8 cellular contexts compared by ENCODE assay signal in genomic region chr16:29074554-29075402, GRCh38.
DNase-seq lines count a peak whose midpoint lies in the region; ATAC-seq and TF ChIP-seq lines count a peak whose summit lies in the region.
"Not testable (repeated sequence)": the region's sequence is repeated elsewhere in the genome, so short reads cannot be mapped to it uniquely, and the experiment has no call there.

No MANE protein-coding gene starts in this region.

- 33% methylated on average over 24 of the region's 38 CpGs for WGBS in esophagus muscularis mucosa

- DNase-seq in C1 segment of cervical spinal cord (lab: John Stamatoyannopoulos, UW) (peak in 10 of 14 donors; percentile 2 to 49 (median 16)), midbrain (lab: John Stamatoyannopoulos, UW) (peak; percentile 38)
- not testable (repeated sequence) for DNase-seq in esophagus muscularis mucosa (ENCODE audit: extremely low spot score)
- DNase-seq in stimulated activated CD8-positive, alpha-beta memory T cell treated with anti-CD3 and anti-CD28 coated beads, Interleukin-12 subunit alpha, Interleukin-12 subunit beta, amount 100 ng/mL, for 1 hour (ENCODE audit: low read depth), result peak; percentile 13

- peaks cover 11% of the 10 kb centered on the region for H3K4me1 Mint-ChIP-seq in activated T-helper 17 cell treated with anti-CD3 and anti-CD28 coated beads, Interleukin-2, amount 50 U/mL, for 72 hours

- H3K36me3 ChIP-seq in SU-DHL-6 (ENCODE audit: low read length); esophagus muscularis mucosa: not testable (repeated sequence)

- H3K79me2 ChIP-seq in SU-DHL-6 (ENCODE audit: insufficient read depth, low read length), result not testable (repeated sequence)

- H3K4me1 ChIP-seq in esophagus muscularis mucosa, result peaks cover 4 to 16% (median 7%) of the 10 kb centered on the region in 4 donors

- peak overlapping the region; percentile 93 for H3K4me3 Mint-ChIP-seq in activated T-helper 17 cell treated with anti-CD3 and anti-CD28 coated beads, Interleukin-2, amount 50 U/mL, for 72 hours

- not testable (repeated sequence) for H3K27me3 ChIP-seq in SU-DHL-6 (ENCODE audit: low read length); esophagus muscularis mucosa

- H3K27me3 Mint-ChIP-seq in activated T-helper 17 cell treated with anti-CD3 and anti-CD28 coated beads, Interleukin-2, amount 50 U/mL, for 72 hours, result not testable (repeated sequence)

- ATAC-seq in GM19372 (IDR thresholded peaks at IDR 0.05; ENCODE audit: low read depth, unreplicated experiment) (peak; percentile 76), HG03097 (IDR thresholded peaks at IDR 0.05; ENCODE audit: low FRiP score, unreplicated experiment) (peak; percentile 76)
- ATAC-seq in activated T-helper 17 cell treated with anti-CD3 and anti-CD28 coated beads, Interleukin-2, amount 50 U/mL, for 72 hours (replicated peaks), result peak; percentile 98

- H3K27ac Mint-ChIP-seq in activated T-helper 17 cell treated with anti-CD3 and anti-CD28 coated beads, Interleukin-2, amount 50 U/mL, for 72 hours, result peak overlapping the region; percentile 97

- TF ChIP-seq CTCF in SU-DHL-6 (IDR thresholded peaks at IDR 0.05; ENCODE audit: insufficient read depth, low read length, poor library complexity, severe bottlenecking); esophagus muscularis mucosa (IDR thresholded peaks at IDR 0.05): not testable (repeated sequence)

- H3K4me3 ChIP-seq in SU-DHL-6 (ENCODE audit: insufficient read depth, low read length, poor library complexity, severe bottlenecking) (peak overlapping the region; percentile 24), esophagus muscularis mucosa (peak overlapping the region; percentile 48 to 54 (median 52))

- H3K9me2 ChIP-seq in SU-DHL-6 (replicated peaks; ENCODE audit: insufficient read depth, low read length), result not testable (repeated sequence)

- not testable (repeated sequence) for H3K9me3 ChIP-seq in SU-DHL-6 (ENCODE audit: insufficient read depth, low read length); esophagus muscularis mucosa

- intact Hi-C loops in esophagus muscularis mucosa (cut with DNase I), result not testable (repeated sequence)

- H3F3A ChIP-seq in SU-DHL-6 (ENCODE audit: insufficient read depth), result not testable (repeated sequence)

- H3K36me3 Mint-ChIP-seq in activated T-helper 17 cell treated with anti-CD3 and anti-CD28 coated beads, Interleukin-2, amount 50 U/mL, for 72 hours (ENCODE audit: low read depth), result peaks cover 46% of the 10 kb centered on the region

- not testable (repeated sequence) for H4K20me1 ChIP-seq in SU-DHL-6 (ENCODE audit: low read depth, low read length)

- H2AFZ ChIP-seq in SU-DHL-6 (ENCODE audit: low read depth, low read length, severe bottlenecking), result peak overlapping the region; percentile 35

- TF ChIP-seq EP300 in esophagus muscularis mucosa (IDR thresholded peaks at IDR 0.05), result not testable (repeated sequence)

- H3K9ac ChIP-seq in SU-DHL-6 (ENCODE audit: low read length), result peak overlapping the region; percentile 49

- H3K27ac ChIP-seq in SU-DHL-6 (ENCODE audit: low read depth, low read length) (peak overlapping the region; percentile 63), esophagus muscularis mucosa (replicated peaks in 1 of 4) (peak overlapping the region; percentile 73 to 84 (median 79))

- not testable (repeated sequence) for H3K9me3 Mint-ChIP-seq in activated T-helper 17 cell treated with anti-CD3 and anti-CD28 coated beads, Interleukin-2, amount 50 U/mL, for 72 hours

- H3K4me2 ChIP-seq in SU-DHL-6 (ENCODE audit: low read depth, low read length, poor library complexity, severe bottlenecking), result peak overlapping the region; percentile 38

- TF ChIP-seq POLR2A in esophagus muscularis mucosa (IDR thresholded peaks at IDR 0.05; ENCODE audit: low read depth), result not testable (repeated sequence)
